In the genomic region with DNA sequence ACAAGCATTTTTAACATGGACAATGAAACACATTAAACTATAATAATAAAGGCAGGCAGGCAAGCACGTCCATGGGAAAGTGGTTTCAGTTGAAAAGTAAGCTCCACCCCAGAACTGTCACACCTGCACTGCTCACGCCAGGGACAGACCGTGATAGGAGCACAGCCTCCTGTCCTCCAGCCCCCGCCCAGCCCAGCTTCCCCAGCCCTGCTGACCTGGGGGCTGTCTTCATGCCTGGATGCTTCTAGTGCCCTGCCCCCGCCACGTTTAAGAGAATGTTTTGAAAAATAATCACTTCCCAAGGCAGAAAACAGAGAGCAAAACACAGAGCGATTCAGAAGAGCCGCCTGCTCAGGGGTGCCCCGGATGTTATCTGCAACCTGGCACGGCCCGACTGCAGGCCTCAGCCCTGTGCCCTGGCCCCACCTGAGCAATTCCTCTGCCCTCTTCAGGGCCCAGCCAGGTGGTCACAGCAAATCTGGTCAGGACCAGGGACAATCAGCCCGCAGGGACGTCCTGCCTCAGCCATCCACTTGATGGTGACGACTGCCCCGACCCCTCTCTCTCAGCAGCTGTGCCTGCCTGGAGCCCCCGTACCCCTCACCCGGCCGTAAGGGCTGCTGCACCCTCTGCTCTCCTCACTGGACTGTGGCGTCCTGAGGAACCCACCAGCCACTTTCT, we compare ENCODE assay signal across 15 cellular contexts. TPM values are rescaled to one million over a fixed set of nuclear protein-coding genes. Genes with fewer than 3 reads are reported as not detected.
DNase-seq lines count a peak whose midpoint lies in the region; ATAC-seq and TF ChIP-seq lines count a peak whose summit lies in the region.
"Had no signal": no experiment of that assay in that cellular context is flagged by ENCODE, and none has a peak within 500 bp of the region (broad histone marks: within the 10 kb centered on the region; RNA-seq: fewer than 3 reads in every experiment).

No MANE protein-coding gene starts in this region.

- H3K9ac ChIP-seq in parathyroid adenoma, result peak overlapping the region; percentile 37

- H3K79me2 ChIP-seq in parathyroid adenoma, result no peaks in the 10 kb centered on the region

- peak; percentile 53 for ATAC-seq in foreskin keratinocyte
- ATAC-seq in HG03457 (IDR thresholded peaks at IDR 0.05; ENCODE audit: unreplicated experiment), result no peak
- ATAC-seq: activated CD8-positive, alpha-beta memory T cell treated with anti-CD3 and anti-CD28 coated beads, Interleukin-2, amount 10 ng/mL, durations not matched to agents 7 days and 5 days; effector memory CD8-positive, alpha-beta T cell; T-cell had no signal

- peak overlapping the region; percentile 59 for H3K4me2 ChIP-seq in parathyroid adenoma (ENCODE audit: low read length)

- peak overlapping the region; percentile 99 for H2AFZ ChIP-seq in parathyroid adenoma

- H3K27ac ChIP-seq in foreskin keratinocyte (no peak overlapping the region), parathyroid adenoma (peak overlapping the region; percentile 87)
- H3K27ac ChIP-seq: 22Rv1, Peyer's patch had no signal

- TF ChIP-seq CTCF in foreskin keratinocyte (conservative IDR thresholded peaks at IDR 0.05) (no peak), parathyroid adenoma (IDR thresholded peaks at IDR 0.05) (no peak)

- peak overlapping the region; percentile 25 for H3K4me3 ChIP-seq in parathyroid adenoma (ENCODE audit: low read depth, low read length)
- H3K4me3 ChIP-seq: MG63, Peyer's patch had no signal

- no peaks in the 10 kb centered on the region for H3K9me3 ChIP-seq in parathyroid adenoma (ENCODE audit: control insufficient read depth, low read length)
- H3K9me3 ChIP-seq: MG63, Peyer's patch had no signal

- H3K36me3 ChIP-seq in parathyroid adenoma (ENCODE audit: control insufficient read depth, insufficient read depth, low read length), result no peaks in the 10 kb centered on the region
- H3K36me3 ChIP-seq: MG63, Peyer's patch had no signal

- H3K4me1 ChIP-seq in foreskin keratinocyte (no peaks in the 10 kb centered on the region), parathyroid adenoma (peaks cover 17% of the 10 kb centered on the region)
- H3K4me1 ChIP-seq: Peyer's patch had no signal

- H3K27me3 ChIP-seq in foreskin keratinocyte (no peaks in the 10 kb centered on the region), parathyroid adenoma (ENCODE audit: control insufficient read depth, insufficient read depth, low read length) (no peaks in the 10 kb centered on the region)
- H3K27me3 ChIP-seq: MG63, Peyer's patch had no signal

- peak; percentile 27 for DNase-seq in DMS79 treated with DMSO at 0.1 percent for 48 hours (lab: John Stamatoyannopoulos, UW)
- DNase-seq in DMS79 (lab: John Stamatoyannopoulos, UW), result no peak
- DNase-seq in NCI-H82 (lab: John Stamatoyannopoulos, UW), result peak; percentile 82
- DNase-seq in foreskin keratinocyte, result peak in 1 of 2 donors; percentile 4
- DNase-seq in NCI-H446 treated with DMSO at 0.1 percent for 48 hours (lab: John Stamatoyannopoulos, UW), result no peak
- no peak for DNase-seq in COLO829 (ENCODE audit: low spot score)
- DNase-seq: activated CD8-positive, alpha-beta memory T cell treated with anti-CD3 and anti-CD28 coated beads, Interleukin-2, amount 10 ng/mL, durations not matched to agents 7 days and 5 days; activated naive CD4-positive, alpha-beta T cell treated with Interleukin-2 at 50 U/mL for 16 hours; effector memory CD8-positive, alpha-beta T cell; MG63 had no signal

RNA-seq across cellular contexts. Expression of a gene that starts 30.4 kb away (rescaled TPM):
- total RNA-seq in foreskin keratinocyte, result 37.0 and 39.6 TPM in 2 replicates
- 46.7 and 46.9 TPM in 2 replicates for polyA plus RNA-seq in foreskin keratinocyte

Comparison
In these comparisons a context has a peak if more than half of its experiments do, and no peak if none do; other contexts are left out.
1. DNase-seq: peak in DMS79 treated with DMSO at 0.1 percent for 48 hours (single experiment) and NCI-H82 (single experiment); none in DMS79 (single experiment), NCI-H446 treated with DMSO at 0.1 percent for 48 hours (single experiment) and COLO829 (single experiment).